Comparison of ENCODE assay signal across 24 cellular contexts in genomic region chr2:46045888-46046287, GRCh38.
DNase-seq lines count a peak whose midpoint lies in the region; ATAC-seq and FAIRE-seq lines count a peak whose summit lies in the region.
"Had no signal": no experiment of that assay in that cellular context is flagged by ENCODE, and none has a peak within 500 bp of the region (broad histone marks: within the 10 kb centered on the region; RNA-seq: fewer than 3 reads in every experiment).

No MANE protein-coding gene starts in this region.

- H3K4me3 Mint-ChIP-seq in activated CD4-positive, alpha-beta memory T cell treated with anti-CD3 and anti-CD28 coated beads for 36 hours: no peak overlapping the region
- H3K4me3 Mint-ChIP-seq in effector memory CD8-positive, alpha-beta T cell: no peak overlapping the region
- H3K4me3 Mint-ChIP-seq: central memory CD8-positive, alpha-beta T cell; dendritic cell treated with granulocyte-macrophage colony-stimulating factor and Interleukin-4, amounts not matched to agents 40 ng/mL and 50 ng/mL, for 4 days had no signal

- ATAC-seq in HG03135 (IDR thresholded peaks at IDR 0.05; ENCODE audit: unreplicated experiment): no peak
- no peak for ATAC-seq in effector memory CD8-positive, alpha-beta T cell (replicated peaks)
- ATAC-seq: lower lobe of right lung had no signal

- CTCF ChIA-PET in activated CD4-positive, alpha-beta memory T cell treated with anti-CD3 and anti-CD28 coated beads for 36 hours (lab: Charles Lee): interaction anchor here (2.5 kb wide), 1 partner anchor 17 kb away, joined by 12 read pairs; no protein-coding TSS in a partner anchor

- H3K4me1 Mint-ChIP-seq in activated CD4-positive, alpha-beta memory T cell treated with anti-CD3 and anti-CD28 coated beads for 36 hours (ENCODE audit: low read depth): peaks cover 24% of the 10 kb centered on the region
- H3K4me1 Mint-ChIP-seq in effector memory CD8-positive, alpha-beta T cell (ENCODE audit: low read depth in 2 of 2): no peaks in the 10 kb centered on the region
- H3K4me1 Mint-ChIP-seq: central memory CD8-positive, alpha-beta T cell had no signal

- POLR2A ChIA-PET in activated CD4-positive, alpha-beta memory T cell treated with anti-CD3 and anti-CD28 coated beads for 36 hours (lab: Charles Lee): interaction anchor here (0.8 kb wide), 1 partner anchor 27 kb away, joined by 3 read pairs; no protein-coding TSS in a partner anchor

- H3K9me3 Mint-ChIP-seq in activated CD4-positive, alpha-beta memory T cell treated with anti-CD3 and anti-CD28 coated beads for 36 hours: no peaks in the 10 kb centered on the region
- no peaks in the 10 kb centered on the region for H3K9me3 Mint-ChIP-seq in effector memory CD8-positive, alpha-beta T cell
- H3K9me3 Mint-ChIP-seq: central memory CD8-positive, alpha-beta T cell; dendritic cell treated with granulocyte-macrophage colony-stimulating factor and Interleukin-4, amounts not matched to agents 40 ng/mL and 50 ng/mL, for 4 days had no signal

- no peak for FAIRE-seq in HTR-8/SVneo (lab: Jason Lieb, UNC)
- FAIRE-seq: G401.6, urothelium cell line had no signal

- peaks cover 2% of the 10 kb centered on the region for H3K36me3 Mint-ChIP-seq in activated CD4-positive, alpha-beta memory T cell treated with anti-CD3 and anti-CD28 coated beads for 36 hours
- H3K36me3 Mint-ChIP-seq in effector memory CD8-positive, alpha-beta T cell (ENCODE audit: insufficient read depth): peaks cover 2% of the 10 kb centered on the region

- no peaks in the 10 kb centered on the region for H3K27me3 Mint-ChIP-seq in activated CD4-positive, alpha-beta memory T cell treated with anti-CD3 and anti-CD28 coated beads for 36 hours
- no peaks in the 10 kb centered on the region for H3K27me3 Mint-ChIP-seq in effector memory CD8-positive, alpha-beta T cell
- H3K27me3 Mint-ChIP-seq: central memory CD8-positive, alpha-beta T cell; dendritic cell treated with granulocyte-macrophage colony-stimulating factor and Interleukin-4, amounts not matched to agents 40 ng/mL and 50 ng/mL, for 4 days had no signal

- H3K27ac Mint-ChIP-seq in activated CD4-positive, alpha-beta memory T cell treated with anti-CD3 and anti-CD28 coated beads for 36 hours: peak overlapping the region; percentile 72
- no peak overlapping the region for H3K27ac Mint-ChIP-seq in effector memory CD8-positive, alpha-beta T cell
- H3K27ac Mint-ChIP-seq: dendritic cell treated with granulocyte-macrophage colony-stimulating factor and Interleukin-4, amounts not matched to agents 40 ng/mL and 50 ng/mL, for 4 days had no signal

- peak; percentile 15 for DNase-seq in activated CD4-positive, alpha-beta T cell treated with anti-CD3 and anti-CD28 coated beads for 48 hours
- no peak for DNase-seq in activated CD4-positive, alpha-beta T cell treated with anti-CD3 and anti-CD28 coated beads, Interleukin-2, amount 50 U/mL, for 4 hours
- DNase-seq in Ammon's horn (ENCODE audit: low spot score) (peak; percentile 21), myocyte (ENCODE audit: low read depth) (peak; percentile 58), HTR-8/SVneo (ENCODE audit: insufficient read length, low spot score) (no peak)
- DNase-seq in activated CD4-positive, alpha-beta memory T cell treated with anti-CD3 and anti-CD28 coated beads for 36 hours: peak; percentile 61
- DNase-seq in effector memory CD8-positive, alpha-beta T cell: no peak
- DNase-seq: activated CD4-positive, alpha-beta T cell treated with anti-CD3 and anti-CD28 coated beads, Interleukin-2, amount 50 U/mL, for 1 hour; activated effector memory CD4-positive, alpha-beta T cell treated with anti-CD3 and anti-CD28 coated beads, Interleukin-2, amount 50 U/mL, for 16 hours; gastrocnemius medialis; IMR-90; lower lobe of right lung; NCI-H1048; NCI-H1694 treated with DMSO at 0.1 percent for 48 hours; NCI-H2171; ovary; stimulated activated naive CD4-positive, alpha-beta T cell treated with Interleukin-2 at 50 U/mL for 16 hours; T1000; testis had no signal

- intact Hi-C loops in activated CD4-positive, alpha-beta memory T cell treated with anti-CD3 and anti-CD28 coated beads for 36 hours (cut with micrococcal nuclease): loop anchor here (5.0 kb wide), 1 partner anchor 34 kb away; no protein-coding TSS in a partner anchor

Comparison
In these comparisons a context has a peak if more than half of its experiments do, and no peak if none do; other contexts are left out.
1. DNase-seq: peak in activated CD4-positive, alpha-beta T cell treated with anti-CD3 and anti-CD28 coated beads for 48 hours (single experiment), Ammon's horn (single experiment), activated CD4-positive, alpha-beta memory T cell treated with anti-CD3 and anti-CD28 coated beads for 36 hours (single experiment) and myocyte (single experiment); none in activated CD4-positive, alpha-beta T cell treated with anti-CD3 and anti-CD28 coated beads, Interleukin-2, amount 50 U/mL, for 4 hours (0 of 2), HTR-8/SVneo (single experiment) and effector memory CD8-positive, alpha-beta T cell (0 of 3).